In genomic region chr3:60755094-60755493, GRCh38 we compare ENCODE assay signal across 13 cellular contexts.
DNase-seq lines count a peak whose midpoint lies in the region; ATAC-seq, FAIRE-seq and TF ChIP-seq lines count a peak whose summit lies in the region.
"Had no signal": no experiment of that assay in that cellular context is flagged by ENCODE, and none has a peak within 500 bp of the region (broad histone marks: within the 10 kb centered on the region; RNA-seq: fewer than 3 reads in every experiment).

No MANE protein-coding gene starts in this region.

- no peak for FAIRE-seq in GM12878 (lab: Jason Lieb, UNC)

- 28% methylated on average over 3 of the region's 3 CpGs for WGBS in GM12878 (ENCODE audit: insufficient coverage, insufficient replicate concordance, low lambda C conversion rate, missing lambda C conversion rate)
- WGBS in suprapubic skin, result 90% methylated on average over 3 of the region's 3 CpGs

- H3K4me3 ChIP-seq in GM12878 (no peak overlapping the region), neural cell (ENCODE audit: low read length) (no peak overlapping the region), suprapubic skin (no peak overlapping the region), MG63 (no peak overlapping the region)
- H3K4me3 ChIP-seq: SK-N-MC had no signal

- DNase-seq in ELF-1 (ENCODE audit: low read depth, low spot score) (peak; percentile 71), HT-29 (ENCODE audit: low spot score) (peak; percentile 1), GM12878 (ENCODE audit: low read depth, low spot score) (no peak), suprapubic skin (ENCODE audit: low spot score in 2 of 2) (no peak), GDM1 (lab: John Stamatoyannopoulos, UW) (no peak), left colon (no peak), MG63 (no peak)
- DNase-seq: activated CD8-positive, alpha-beta T cell treated with anti-CD3 and anti-CD28 coated beads, Interleukin-2, amount 10 ng/mL, durations not matched to agents 7 days and 5 days; activated naive CD8-positive, alpha-beta T cell treated with anti-CD3 and anti-CD28 coated beads, Interleukin-2, amount 50 U/mL, for 24 hours; stimulated activated naive CD8-positive, alpha-beta T cell treated with anti-CD3 and anti-CD28 coated beads, Interleukin-15, Interleukin-2, amounts not matched to agents 100 U/mL and 50 U/mL, for 24 hours had no signal

- TF ChIP-seq RAD21 in GM12878 (IDR thresholded peaks at IDR 0.05; ENCODE audit: insufficient read depth, low read depth, low read length) (peak; percentile 28; the same call in 1 of the 2 replicates), neural cell (conservative IDR thresholded peaks at IDR 0.05) (no peak)

- POLR2A ChIA-PET in GM12878 (lab: Charles Lee), result interaction anchor here (1.0 kb wide), 1 partner anchor 626 kb away, joined by 3 read pairs; no protein-coding TSS in a partner anchor

- ATAC-seq in GM12878, result peak; percentile 38; the same call in 1 of the 3 replicates
- no peak for ATAC-seq in left colon
- ATAC-seq: activated CD8-positive, alpha-beta T cell treated with anti-CD3 and anti-CD28 coated beads, Interleukin-2, amount 10 ng/mL, durations not matched to agents 7 days and 5 days; activated naive CD8-positive, alpha-beta T cell treated with anti-CD3 and anti-CD28 coated beads, Interleukin-2, amount 50 U/mL, for 24 hours; natural killer cell treated with Interleukin-12 subunit alpha and Interleukin-12 subunit beta and Interleukin-15 and Interleukin-18, amount 100 ng/mL, for 72 hours; stimulated activated naive CD8-positive, alpha-beta T cell treated with anti-CD3 and anti-CD28 coated beads, Interleukin-15, Interleukin-2, amounts not matched to agents 100 U/mL and 50 U/mL, for 24 hours had no signal

- no TSS peak for BruUV-seq in GM12878 (replicated peaks; lab: Mats Ljungman, UMichigan)

- H3K4me2 ChIP-seq in GM12878 (ENCODE audit: control insufficient read depth, insufficient read depth), result no peak overlapping the region
- no peak overlapping the region for H3K4me2 ChIP-seq in neural cell (ENCODE audit: low read length)

- H3K9me3 ChIP-seq in GM12878 (replicated peaks; ENCODE audit: control insufficient read depth, insufficient read depth, low read length) (no peaks in the 10 kb centered on the region; the same call in 2 of the 3 replicates), neural cell (ENCODE audit: low read length) (no peaks in the 10 kb centered on the region), suprapubic skin (no peaks in the 10 kb centered on the region), MG63 (no peaks in the 10 kb centered on the region; the same call in 1 of the 2 replicates)

- no peaks in the 10 kb centered on the region for H3K36me3 ChIP-seq in GM12878 (ENCODE audit: control insufficient read depth in 2 of 2, insufficient read depth in 2 of 2, low read length in 1 of 2)
- no peaks in the 10 kb centered on the region for H3K36me3 ChIP-seq in neural cell (ENCODE audit: insufficient read depth, low read length)
- H3K36me3 ChIP-seq in suprapubic skin, result no peaks in the 10 kb centered on the region
- no peaks in the 10 kb centered on the region for H3K36me3 ChIP-seq in MG63

- in situ Hi-C loops in GM12878 (cut with MboI), result loop anchor here (10.0 kb wide), 1 partner anchor 620 kb away; no protein-coding TSS in a partner anchor

- H3K27ac ChIP-seq in GM12878 (ENCODE audit: control insufficient read depth, insufficient read depth) (no peak overlapping the region), neural cell (ENCODE audit: low read length) (no peak overlapping the region), suprapubic skin (no peak overlapping the region)
- H3K27ac ChIP-seq: SK-N-MC had no signal

- CTCF ChIA-PET in GM12878 (lab: Yijun Ruan, JAX), result interaction anchor here (0.6 to 3.7 kb wide), 13 partner anchors 10 to 1433 kb away, joined by 3 to 28 read pairs (median 4); no protein-coding TSS in a partner anchor

- no peak for TF ChIP-seq EP300 in GM12878 (IDR thresholded peaks at IDR 0.05; ENCODE audit: borderline replicate concordance in 1 of 2, control insufficient read depth in 1 of 2, low read depth in 2 of 2, low read length in 2 of 2)
- no peak for TF ChIP-seq EP300 in neural cell (conservative IDR thresholded peaks at IDR 0.05; ENCODE audit: poor library complexity, severe bottlenecking)
- TF ChIP-seq EP300 in suprapubic skin (IDR thresholded peaks at IDR 0.05), result no peak

- H3K27me3 ChIP-seq in GM12878 (replicated peaks in 1 of 2; ENCODE audit: control insufficient read depth in 2 of 2, insufficient read depth in 2 of 2, low read length in 1 of 2), result no peaks in the 10 kb centered on the region
- no peaks in the 10 kb centered on the region for H3K27me3 ChIP-seq in neural cell (ENCODE audit: insufficient read depth, low read depth, low read length)
- no peaks in the 10 kb centered on the region for H3K27me3 ChIP-seq in suprapubic skin
- H3K27me3 ChIP-seq in MG63, result no peaks in the 10 kb centered on the region

- SMC1A ChIA-PET in GM12878 (lab: Charles Lee; ENCODE audit: uncharacterized antibody, unreplicated experiment), result interaction anchor here (0.6 to 2.5 kb wide), 8 partner anchors 59 to 775 kb away, joined by 3 to 14 read pairs (median 4); no protein-coding TSS in a partner anchor

- no peak for TF ChIP-seq POLR2A in GM12878 (IDR thresholded peaks at IDR 0.05; ENCODE audit: low read depth, low read length)
- no peak for TF ChIP-seq POLR2A in suprapubic skin (IDR thresholded peaks at IDR 0.05)

- no peaks in the 10 kb centered on the region for H3F3A ChIP-seq in neural cell (ENCODE audit: insufficient read depth, low read length, poor library complexity, severe bottlenecking)

- H4K20me1 ChIP-seq in GM12878 (ENCODE audit: control insufficient read depth, insufficient read depth), result no peaks in the 10 kb centered on the region
- H4K20me1 ChIP-seq in neural cell (ENCODE audit: insufficient read depth), result no peaks in the 10 kb centered on the region

- H3K79me2 ChIP-seq in GM12878 (ENCODE audit: control insufficient read depth, insufficient read depth, low read length) (no peaks in the 10 kb centered on the region), neural cell (replicated peaks; ENCODE audit: insufficient read depth, low read length) (no peaks in the 10 kb centered on the region)

- TF ChIP-seq CTCF in GM12878 (IDR thresholded peaks at IDR 0.05 in 2 of 3, conservative IDR thresholded peaks at IDR 0.05 in 1 of 3; ENCODE audit: control insufficient read depth in 2 of 3, extremely low read depth in 1 of 3, insufficient read depth in 1 of 3, low read depth in 3 of 3, low read length in 3 of 3) (peak; percentile 18 to 40 (median 32); a peak in 4 of 6 replicates), neural cell (IDR thresholded peaks at IDR 0.05; ENCODE audit: poor library complexity, severe bottlenecking) (peak; percentile 15), suprapubic skin (IDR thresholded peaks at IDR 0.05) (no peak)

- H3K9ac ChIP-seq in GM12878 (ENCODE audit: control insufficient read depth, insufficient read depth, low read length), result no peak overlapping the region
- H3K9ac ChIP-seq in neural cell (ENCODE audit: low read length), result no peak overlapping the region

- RAD21 ChIA-PET in GM12878 (lab: Charles Lee; ENCODE audit: unreplicated experiment), result interaction anchor here (0.7 to 2.1 kb wide), 4 partner anchors 614 to 775 kb away, joined by 4 to 15 read pairs (median 8); no protein-coding TSS in a partner anchor

- H2AFZ ChIP-seq in GM12878 (ENCODE audit: control insufficient read depth, low read depth, low read length) (no peak overlapping the region), neural cell (ENCODE audit: low read depth, low read length) (no peak overlapping the region)

- H3K4me1 ChIP-seq in GM12878 (ENCODE audit: control insufficient read depth, insufficient read depth, low read length) (no peaks in the 10 kb centered on the region), suprapubic skin (peaks cover 2% of the 10 kb centered on the region)

- intact Hi-C loops in GM12878 (cut with micrococcal nuclease; ENCODE audit: unreplicated experiment) (loop anchor here (5.0 kb wide), 1 partner anchor 627 kb away; no protein-coding TSS in a partner anchor), left colon (cut with DNase I, micrococcal nuclease) (no loop called here)

- no peaks in the 10 kb centered on the region for H3K9me2 ChIP-seq in neural cell (ENCODE audit: insufficient read depth, low read length)

TF ChIP-seq in GM12878, 131 proteins besides CTCF, POLR2A, EP300 and RAD21:
- no peak for TF ChIP-seq YBX1 (IDR thresholded peaks at IDR 0.05)
- peak; percentile 31; the same call in 1 of the 2 replicates for TF ChIP-seq SMC3 (IDR thresholded peaks at IDR 0.05; ENCODE audit: borderline replicate concordance, low read length)

TF ChIP-seq in neural cell, 6 proteins besides CTCF, POLR2A, EP300 and RAD21:
- TF ChIP-seq TAF1 (IDR thresholded peaks at IDR 0.05; ENCODE audit: low read depth), result no peak
- TF ChIP-seq POLR2AphosphoS5 (IDR thresholded peaks at IDR 0.05), result no peak
- no peak for TF ChIP-seq EZH2 (IDR thresholded peaks at IDR 0.05; ENCODE audit: borderline replicate concordance, insufficient read depth, low read length, poor library complexity, severe bottlenecking)
- TF ChIP-seq, protein P1, sequence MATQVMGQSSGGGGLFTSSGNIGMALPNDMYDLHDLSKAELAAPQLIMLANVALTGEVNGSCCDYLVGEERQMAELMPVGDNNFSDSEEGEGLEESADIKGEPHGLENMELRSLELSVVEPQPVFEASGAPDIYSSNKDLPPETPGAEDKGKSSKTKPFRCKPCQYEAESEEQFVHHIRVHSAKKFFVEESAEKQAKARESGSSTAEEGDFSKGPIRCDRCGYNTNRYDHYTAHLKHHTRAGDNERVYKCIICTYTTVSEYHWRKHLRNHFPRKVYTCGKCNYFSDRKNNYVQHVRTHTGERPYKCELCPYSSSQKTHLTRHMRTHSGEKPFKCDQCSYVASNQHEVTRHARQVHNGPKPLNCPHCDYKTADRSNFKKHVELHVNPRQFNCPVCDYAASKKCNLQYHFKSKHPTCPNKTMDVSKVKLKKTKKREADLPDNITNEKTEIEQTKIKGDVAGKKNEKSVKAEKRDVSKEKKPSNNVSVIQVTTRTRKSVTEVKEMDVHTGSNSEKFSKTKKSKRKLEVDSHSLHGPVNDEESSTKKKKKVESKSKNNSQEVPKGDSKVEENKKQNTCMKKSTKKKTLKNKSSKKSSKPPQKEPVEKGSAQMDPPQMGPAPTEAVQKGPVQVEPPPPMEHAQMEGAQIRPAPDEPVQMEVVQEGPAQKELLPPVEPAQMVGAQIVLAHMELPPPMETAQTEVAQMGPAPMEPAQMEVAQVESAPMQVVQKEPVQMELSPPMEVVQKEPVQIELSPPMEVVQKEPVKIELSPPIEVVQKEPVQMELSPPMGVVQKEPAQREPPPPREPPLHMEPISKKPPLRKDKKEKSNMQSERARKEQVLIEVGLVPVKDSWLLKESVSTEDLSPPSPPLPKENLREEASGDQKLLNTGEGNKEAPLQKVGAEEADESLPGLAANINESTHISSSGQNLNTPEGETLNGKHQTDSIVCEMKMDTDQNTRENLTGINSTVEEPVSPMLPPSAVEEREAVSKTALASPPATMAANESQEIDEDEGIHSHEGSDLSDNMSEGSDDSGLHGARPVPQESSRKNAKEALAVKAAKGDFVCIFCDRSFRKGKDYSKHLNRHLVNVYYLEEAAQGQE (IDR thresholded peaks at IDR 0.05; ENCODE audit: borderline replicate concordance), result no peak
- no peak for TF ChIP-seq MXI1 (conservative IDR thresholded peaks at IDR 0.05; ENCODE audit: poor library complexity, severe bottlenecking)
- TF ChIP-seq SMC3 (conservative IDR thresholded peaks at IDR 0.05; ENCODE audit: poor library complexity), result no peak

Comparison
In these comparisons a context has a peak if more than half of its experiments do, and no peak if none do; other contexts are left out.
1. DNase-seq: peak in ELF-1 (single experiment) and HT-29 (single experiment); none in GM12878 (single experiment), suprapubic skin (0 of 2), GDM1 (single experiment), left colon (0 of 2) and MG63 (single experiment).
2. CTCF ChIP-seq: peak in GM12878 (3 of 3) and neural cell (single experiment); none in suprapubic skin (0 of 2).